In genomic region chr1:203464226-203464625, GRCh38 we compare ENCODE assay signal across 17 cellular contexts. TPM values are rescaled to one million over a fixed set of nuclear protein-coding genes. Genes with fewer than 3 reads are reported as not detected.
DNase-seq lines count a peak whose midpoint lies in the region; ATAC-seq and TF ChIP-seq lines count a peak whose summit lies in the region.
"Had no signal": no experiment of that assay in that cellular context is flagged by ENCODE, and none has a peak within 500 bp of the region (broad histone marks: within the 10 kb centered on the region; RNA-seq: fewer than 3 reads in every experiment).

No MANE protein-coding gene starts in this region.

- no peak for TF ChIP-seq POLR2A in gastrocnemius medialis (IDR thresholded peaks at IDR 0.05)

- H3K79me2 ChIP-seq in PC-3 (ENCODE audit: low read length), result no peaks in the 10 kb centered on the region

- H4K20me1 ChIP-seq in PC-3 (ENCODE audit: low read length), result no peaks in the 10 kb centered on the region

- no peak overlapping the region for H3K9ac ChIP-seq in PC-3 (ENCODE audit: low read length)

- POLR2A ChIA-PET in PC-3 (lab: Charles Lee; ENCODE audit: unreplicated experiment), result no interaction called here

- no peak for ATAC-seq in PC-3
- no peak for ATAC-seq in gastrocnemius medialis
- ATAC-seq in HG02870 (IDR thresholded peaks at IDR 0.05; ENCODE audit: unreplicated experiment), result no peak

- peaks cover 15% of the 10 kb centered on the region; the same call in 1 of the 2 replicates for H3K27me3 ChIP-seq in PC-3 (ENCODE audit: low read length)
- no peaks in the 10 kb centered on the region for H3K27me3 ChIP-seq in right atrium auricular region
- H3K27me3 ChIP-seq in gastrocnemius medialis, result no peaks in the 10 kb centered on the region
- H3K27me3 ChIP-seq: BE2C had no signal

- peak; percentile 34 for DNase-seq in EL
- DNase-seq in PC-3, result peak; percentile 22
- DNase-seq in right atrium auricular region (ENCODE audit: low spot score), result no peak
- no peak for DNase-seq in gastrocnemius medialis
- DNase-seq in OCI-M2 (lab: John Stamatoyannopoulos, UW; ENCODE audit: unreplicated experiment), result no peak
- DNase-seq in stimulated activated CD4-positive, alpha-beta T cell treated with anti-CD3 and anti-CD28 coated beads, Interleukin-15, amount 100 ng/mL, for 24 hours, result no peak
- DNase-seq in activated naive CD4-positive, alpha-beta T cell treated with anti-CD3 and anti-CD28 coated beads, Interleukin-2, amount 50 U/mL, for 16 hours, result no peak
- DNase-seq: activated naive CD4-positive, alpha-beta T cell; BE2C; cortex of kidney; KBM-7; NCI-H2029 treated with DMSO at 0.1 percent for 48 hours had no signal

- H3K4me3 ChIP-seq in PC-3 (ENCODE audit: low read length) (no peak overlapping the region), right atrium auricular region (no peak overlapping the region), gastrocnemius medialis (no peak overlapping the region)

- H3K27ac ChIP-seq in PC-3 (ENCODE audit: low read length) (no peak overlapping the region), right atrium auricular region (peak overlapping the region; percentile 81 to 85), gastrocnemius medialis (peak overlapping the region; percentile 58 to 84 (median 76))

- TF ChIP-seq CTCF in PC-3 (conservative IDR thresholded peaks at IDR 0.05; ENCODE audit: low read depth, low read length) (no peak), right atrium auricular region (IDR thresholded peaks at IDR 0.05) (no peak), gastrocnemius medialis (IDR thresholded peaks at IDR 0.05 in 4 of 5, conservative IDR thresholded peaks at IDR 0.05 in 1 of 5) (no peak)

- H3F3A ChIP-seq in PC-3 (ENCODE audit: low read length, unreplicated experiment), result no peaks in the 10 kb centered on the region

- in situ Hi-C loops in gastrocnemius medialis (cut with MboI; ENCODE audit: low sequenced_read_pairs in 4 of 4), result no loop called here

- H3K36me3 ChIP-seq in PC-3 (ENCODE audit: low read depth, low read length) (no peaks in the 10 kb centered on the region), right atrium auricular region (no peaks in the 10 kb centered on the region), gastrocnemius medialis (no peaks in the 10 kb centered on the region)
- H3K36me3 ChIP-seq: BE2C had no signal

- H3K4me1 ChIP-seq in PC-3 (ENCODE audit: insufficient read depth, low read length) (no peaks in the 10 kb centered on the region), right atrium auricular region (peaks cover 0 to 53% of the 10 kb centered on the region in 2 donors), gastrocnemius medialis (peaks cover 41 to 48% of the 10 kb centered on the region in 2 donors)

- CTCF ChIA-PET in PC-3 (lab: Charles Lee), result no interaction called here

- no peak overlapping the region for H3K4me2 ChIP-seq in PC-3 (ENCODE audit: low read length)

- no TSS peak for BruUV-seq in PC-3 (replicated peaks; lab: Mats Ljungman, UMichigan)

- intact Hi-C loops in PC-3 (cut with micrococcal nuclease) (no loop called here), gastrocnemius medialis (cut with DNase I; ENCODE audit: low total_unique reads) (no loop called here)

- H2AFZ ChIP-seq in PC-3 (ENCODE audit: low read length), result no peak overlapping the region

- H3K9me2 ChIP-seq in PC-3 (replicated peaks; ENCODE audit: low read length), result no peaks in the 10 kb centered on the region

- H3K9me3 ChIP-seq in PC-3 (ENCODE audit: low read length), result no peaks in the 10 kb centered on the region
- H3K9me3 ChIP-seq in right atrium auricular region, result no peaks in the 10 kb centered on the region
- no peaks in the 10 kb centered on the region for H3K9me3 ChIP-seq in gastrocnemius medialis
- H3K9me3 ChIP-seq: BE2C had no signal

RNA-seq across cellular contexts. Expression of gene PRELP, which starts 11.4 kb away (rescaled TPM):
- total RNA-seq in PC-3 (2014; rRNA removed), result not detected in 2 replicates
- total RNA-seq in right atrium auricular region, result 100 to 1,000 TPM in 1 of 2 donors, 10 to 100 TPM in 1; 54.5 to 243 TPM
- 10 to 100 TPM; 12.2 to 32.6 (median 16.9) TPM for total RNA-seq in gastrocnemius medialis
- total RNA-seq: activated CD8-positive, alpha-beta memory T cell treated with anti-CD3 and anti-CD28 coated beads for 36 hours; T-helper 2 cell treated with Interferon-gamma antibody and Interleukin-4, amounts not matched to agents 100 ng/mL and 5 ng/mL, for 36 hours had no signal

RNA-seq across cellular contexts. Expression of gene OPTC, which starts 29.7 kb away (rescaled TPM):
- not detected in 2 replicates for total RNA-seq in PC-3 (2014; rRNA removed)
- total RNA-seq in right atrium auricular region, result not detected
- total RNA-seq in gastrocnemius medialis, result not detected
- total RNA-seq: activated CD8-positive, alpha-beta memory T cell treated with anti-CD3 and anti-CD28 coated beads for 36 hours; fibroblast of villous mesenchyme; kidney epithelial cell; T-helper 2 cell treated with Interferon-gamma antibody and Interleukin-4, amounts not matched to agents 100 ng/mL and 5 ng/mL, for 36 hours had no signal

Comparison
In these comparisons a context has a peak if more than half of its experiments do, and no peak if none do; other contexts are left out.
1. DNase-seq: peak in EL (single experiment) and PC-3 (single experiment); none in right atrium auricular region (single experiment), gastrocnemius medialis (0 of 2), OCI-M2 (single experiment), stimulated activated CD4-positive, alpha-beta T cell treated with anti-CD3 and anti-CD28 coated beads, Interleukin-15, amount 100 ng/mL, for 24 hours (single experiment) and activated naive CD4-positive, alpha-beta T cell treated with anti-CD3 and anti-CD28 coated beads, Interleukin-2, amount 50 U/mL, for 16 hours (single experiment).
2. RNA of gene PRELP, which starts 11.4 kb away (total RNA-seq): 54.5 to 243 TPM in right atrium auricular region and 12.2 to 32.6 TPM in gastrocnemius medialis; not detected in PC-3; every median in the first group is over 10 times any median in the second.